ENCODE assay signal across 1 cellular context in genomic region chr18:29078272-29078671, GRCh38.
TF ChIP-seq lines count a peak whose summit lies in the region.

No MANE protein-coding gene starts in this region.

TF ChIP-seq in GM23338, 12 proteins besides CTCF, POLR2A, EP300 and RAD21 (continued from another document):
- TF ChIP-seq REST (IDR thresholded peaks at IDR 0.05; ENCODE audit: unreplicated experiment), result no peak
- TF ChIP-seq, protein P1, sequence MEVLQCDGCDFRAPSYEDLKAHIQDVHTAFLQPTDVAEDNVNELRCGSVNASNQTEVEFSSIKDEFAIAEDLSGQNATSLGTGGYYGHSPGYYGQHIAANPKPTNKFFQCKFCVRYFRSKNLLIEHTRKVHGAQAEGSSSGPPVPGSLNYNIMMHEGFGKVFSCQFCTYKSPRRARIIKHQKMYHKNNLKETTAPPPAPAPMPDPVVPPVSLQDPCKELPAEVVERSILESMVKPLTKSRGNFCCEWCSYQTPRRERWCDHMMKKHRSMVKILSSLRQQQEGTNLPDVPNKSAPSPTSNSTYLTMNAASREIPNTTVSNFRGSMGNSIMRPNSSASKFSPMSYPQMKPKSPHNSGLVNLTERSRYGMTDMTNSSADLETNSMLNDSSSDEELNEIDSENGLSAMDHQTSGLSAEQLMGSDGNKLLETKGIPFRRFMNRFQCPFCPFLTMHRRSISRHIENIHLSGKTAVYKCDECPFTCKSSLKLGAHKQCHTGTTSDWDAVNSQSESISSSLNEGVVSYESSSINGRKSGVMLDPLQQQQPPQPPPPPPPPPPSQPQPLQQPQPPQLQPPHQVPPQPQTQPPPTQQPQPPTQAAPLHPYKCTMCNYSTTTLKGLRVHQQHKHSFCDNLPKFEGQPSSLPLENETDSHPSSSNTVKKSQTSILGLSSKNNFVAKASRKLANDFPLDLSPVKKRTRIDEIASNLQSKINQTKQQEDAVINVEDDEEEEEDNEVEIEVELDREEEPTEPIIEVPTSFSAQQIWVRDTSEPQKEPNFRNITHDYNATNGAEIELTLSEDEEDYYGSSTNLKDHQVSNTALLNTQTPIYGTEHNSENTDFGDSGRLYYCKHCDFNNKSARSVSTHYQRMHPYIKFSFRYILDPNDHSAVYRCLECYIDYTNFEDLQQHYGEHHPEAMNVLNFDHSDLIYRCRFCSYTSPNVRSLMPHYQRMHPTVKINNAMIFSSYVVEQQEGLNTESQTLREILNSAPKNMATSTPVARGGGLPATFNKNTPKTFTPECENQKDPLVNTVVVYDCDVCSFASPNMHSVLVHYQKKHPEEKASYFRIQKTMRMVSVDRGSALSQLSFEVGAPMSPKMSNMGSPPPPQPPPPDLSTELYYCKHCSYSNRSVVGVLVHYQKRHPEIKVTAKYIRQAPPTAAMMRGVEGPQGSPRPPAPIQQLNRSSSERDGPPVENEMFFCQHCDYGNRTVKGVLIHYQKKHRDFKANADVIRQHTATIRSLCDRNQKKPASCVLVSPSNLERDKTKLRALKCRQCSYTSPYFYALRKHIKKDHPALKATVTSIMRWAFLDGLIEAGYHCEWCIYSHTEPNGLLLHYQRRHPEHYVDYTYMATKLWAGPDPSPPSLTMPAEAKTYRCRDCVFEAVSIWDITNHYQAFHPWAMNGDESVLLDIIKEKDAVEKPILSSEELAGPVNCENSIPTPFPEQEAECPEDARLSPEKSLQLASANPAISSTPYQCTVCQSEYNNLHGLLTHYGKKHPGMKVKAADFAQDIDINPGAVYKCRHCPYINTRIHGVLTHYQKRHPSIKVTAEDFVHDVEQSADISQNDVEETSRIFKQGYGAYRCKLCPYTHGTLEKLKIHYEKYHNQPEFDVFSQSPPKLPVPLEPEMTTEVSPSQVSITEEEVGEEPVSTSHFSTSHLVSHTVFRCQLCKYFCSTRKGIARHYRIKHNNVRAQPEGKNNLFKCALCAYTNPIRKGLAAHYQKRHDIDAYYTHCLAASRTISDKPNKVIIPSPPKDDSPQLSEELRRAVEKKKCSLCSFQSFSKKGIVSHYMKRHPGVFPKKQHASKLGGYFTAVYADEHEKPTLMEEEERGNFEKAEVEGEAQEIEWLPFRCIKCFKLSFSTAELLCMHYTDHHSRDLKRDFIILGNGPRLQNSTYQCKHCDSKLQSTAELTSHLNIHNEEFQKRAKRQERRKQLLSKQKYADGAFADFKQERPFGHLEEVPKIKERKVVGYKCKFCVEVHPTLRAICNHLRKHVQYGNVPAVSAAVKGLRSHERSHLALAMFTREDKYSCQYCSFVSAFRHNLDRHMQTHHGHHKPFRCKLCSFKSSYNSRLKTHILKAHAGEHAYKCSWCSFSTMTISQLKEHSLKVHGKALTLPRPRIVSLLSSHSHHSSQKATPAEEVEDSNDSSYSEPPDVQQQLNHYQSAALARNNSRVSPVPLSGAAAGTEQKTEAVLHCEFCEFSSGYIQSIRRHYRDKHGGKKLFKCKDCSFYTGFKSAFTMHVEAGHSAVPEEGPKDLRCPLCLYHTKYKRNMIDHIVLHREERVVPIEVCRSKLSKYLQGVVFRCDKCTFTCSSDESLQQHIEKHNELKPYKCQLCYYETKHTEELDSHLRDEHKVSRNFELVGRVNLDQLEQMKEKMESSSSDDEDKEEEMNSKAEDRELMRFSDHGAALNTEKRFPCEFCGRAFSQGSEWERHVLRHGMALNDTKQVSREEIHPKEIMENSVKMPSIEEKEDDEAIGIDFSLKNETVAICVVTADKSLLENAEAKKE (CRISPR knock-in tag; IDR thresholded peaks at IDR 0.05), result no peak
